8 cellular contexts compared by ENCODE assay signal in genomic region chr3:52537165-52537635, GRCh38. TPM values are rescaled to one million over a fixed set of nuclear protein-coding genes. Genes with fewer than 3 reads are reported as not detected.
DNase-seq lines count a peak whose midpoint lies in the region; ATAC-seq, FAIRE-seq and TF ChIP-seq lines count a peak whose summit lies in the region.

No MANE protein-coding gene starts in this region.

- peaks cover 75% of the 10 kb centered on the region for H3K79me2 ChIP-seq in hepatocyte

- FAIRE-seq in small intestine (lab: Jason Lieb, UNC) = no peak

- peaks cover 60% of the 10 kb centered on the region for H3K4me1 Mint-ChIP-seq in HFFc6 (ENCODE audit: low read depth)
- peaks cover 28% of the 10 kb centered on the region for H3K4me1 Mint-ChIP-seq in activated T-helper 17 cell treated with anti-CD3 and anti-CD28 coated beads, Interleukin-2, amount 50 U/mL, for 72 hours

- ATAC-seq in activated T-helper 17 cell treated with anti-CD3 and anti-CD28 coated beads, Interleukin-2, amount 50 U/mL, for 72 hours (replicated peaks) = no peak
- ATAC-seq in HG03175 (IDR thresholded peaks at IDR 0.05; ENCODE audit: unreplicated experiment) = no peak
- ATAC-seq in GM21526 (IDR thresholded peaks at IDR 0.05; ENCODE audit: low FRiP score, unreplicated experiment) = no peak

- WGBS in hepatocyte (ENCODE audit: low lambda C conversion rate, missing lambda C conversion rate) = 9% methylated on average over 6 of the region's 6 CpGs
- WGBS in small intestine, 3 donors = 1 to 4% (median 2%) methylated on average over 6 of the region's 6 CpGs

- TF ChIP-seq CTCF in HFFc6 (IDR thresholded peaks at IDR 0.05) (no peak), hepatocyte (IDR thresholded peaks at IDR 0.05; ENCODE audit: poor library complexity) (no peak)

- peak overlapping the region; percentile 100 for H3K4me3 Mint-ChIP-seq in HFFc6
- peak overlapping the region; percentile 88 for H3K4me3 Mint-ChIP-seq in activated T-helper 17 cell treated with anti-CD3 and anti-CD28 coated beads, Interleukin-2, amount 50 U/mL, for 72 hours

- H3K36me3 Mint-ChIP-seq in HFFc6 (ENCODE audit: low read depth) = peaks cover 37% of the 10 kb centered on the region
- peaks cover 53% of the 10 kb centered on the region for H3K36me3 Mint-ChIP-seq in activated T-helper 17 cell treated with anti-CD3 and anti-CD28 coated beads, Interleukin-2, amount 50 U/mL, for 72 hours (ENCODE audit: low read depth)

- H2AFZ ChIP-seq in hepatocyte = peak overlapping the region; percentile 42

- H3K9me3 Mint-ChIP-seq in HFFc6 = no peaks in the 10 kb centered on the region
- H3K9me3 Mint-ChIP-seq in activated T-helper 17 cell treated with anti-CD3 and anti-CD28 coated beads, Interleukin-2, amount 50 U/mL, for 72 hours = no peaks in the 10 kb centered on the region

- H4K20me1 ChIP-seq in hepatocyte (ENCODE audit: insufficient read depth, poor library complexity, severe bottlenecking) = peaks cover 22% of the 10 kb centered on the region

- H3K27ac Mint-ChIP-seq in HFFc6 = peak overlapping the region; percentile 99
- peak overlapping the region; percentile 99 for H3K27ac Mint-ChIP-seq in activated T-helper 17 cell treated with anti-CD3 and anti-CD28 coated beads, Interleukin-2, amount 50 U/mL, for 72 hours

- no peaks in the 10 kb centered on the region for H3K9me2 ChIP-seq in hepatocyte (replicated peaks; ENCODE audit: insufficient read depth)

- H3K4me2 ChIP-seq in hepatocyte = peak overlapping the region; percentile 94

- H3K4me1 ChIP-seq in hepatocyte (ENCODE audit: insufficient read depth) (peaks cover 37% of the 10 kb centered on the region), small intestine (ENCODE audit: control insufficient read depth in 2 of 2, insufficient read depth in 1 of 2, low read depth in 1 of 2, low read length in 1 of 2) (peaks cover 5 to 13% of the 10 kb centered on the region in 2 donors)

- peaks cover 7% of the 10 kb centered on the region for H3K27me3 Mint-ChIP-seq in HFFc6 (ENCODE audit: insufficient read depth)
- no peaks in the 10 kb centered on the region for H3K27me3 Mint-ChIP-seq in activated T-helper 17 cell treated with anti-CD3 and anti-CD28 coated beads, Interleukin-2, amount 50 U/mL, for 72 hours

- H3K27ac ChIP-seq in hepatocyte (peak overlapping the region; percentile 85), small intestine (ENCODE audit: low read depth in 1 of 2, low read length in 1 of 2) (peak overlapping the region; percentile 64 to 87)

- no peaks in the 10 kb centered on the region for H3K36me3 ChIP-seq in hepatocyte (replicated peaks; ENCODE audit: insufficient read depth, low read depth)
- no peaks in the 10 kb centered on the region for H3K36me3 ChIP-seq in small intestine (ENCODE audit: control insufficient read depth in 2 of 2, insufficient read depth in 2 of 2, low read length in 2 of 2)

- H3K9me3 ChIP-seq in hepatocyte (ENCODE audit: low read depth) (no peaks in the 10 kb centered on the region), small intestine (ENCODE audit: control insufficient read depth, low read depth) (no peaks in the 10 kb centered on the region)

- H3K27me3 ChIP-seq in hepatocyte = no peaks in the 10 kb centered on the region
- no peaks in the 10 kb centered on the region for H3K27me3 ChIP-seq in small intestine (ENCODE audit: control insufficient read depth in 2 of 2, insufficient read depth in 2 of 2, low read length in 2 of 2)

- H3K4me3 ChIP-seq in hepatocyte (peak overlapping the region; percentile 44), small intestine (ENCODE audit: low read depth in 1 of 2, low read length in 2 of 2) (peak overlapping the region; percentile 49 to 68)

- DNase-seq in HFFc6 (no peak), hepatocyte (ENCODE audit: low spot score) (no peak), small intestine (no peak), ureter (ENCODE audit: low spot score) (no peak), amniotic stem cell (lab: John Stamatoyannopoulos, UW) (no peak)

RNA-seq across cellular contexts. Expression of gene UQCC5, which starts 0.8 kb away (rescaled TPM):
- 10 to 100 TPM; 22.2 to 38.4 (median 28.3) TPM for total RNA-seq in HFFc6 (2021; fragmentation: NEBNext Ultra II Directional; extraction: Animal tissue kit (Norgen Biotek cat#: 25700))
- total RNA-seq in activated T-helper 17 cell treated with anti-CD3 and anti-CD28 coated beads, Interleukin-2, amount 50 U/mL, for 72 hours = 10 to 100 TPM in 1 of 2 donors, 1 to 10 TPM in 1; 7.9 to 12.0 TPM
- total RNA-seq in hepatocyte (0.12 and 0.83 TPM in 2 replicates), ureter (27.2 TPM)
- polyA plus RNA-seq in hepatocyte (51.7 and 59.4 TPM in 2 replicates), small intestine (10 to 100 TPM in 2 of 3 donors, 1 to 10 TPM in 1; 8.9 to 38.9 (median 21.0) TPM)

RNA-seq across cellular contexts. Expression of gene NT5DC2, which starts 3.5 kb away (rescaled TPM):
- total RNA-seq in HFFc6 (2021; fragmentation: NEBNext Ultra II Directional; extraction: Animal tissue kit (Norgen Biotek cat#: 25700)) = 100 to 1,000 TPM; 156 to 198 (median 183) TPM
- total RNA-seq in activated T-helper 17 cell treated with anti-CD3 and anti-CD28 coated beads, Interleukin-2, amount 50 U/mL, for 72 hours = 10 to 100 TPM; 23.3 to 54.7 TPM
- 167 and 172 TPM in 2 replicates for total RNA-seq in hepatocyte
- 166 and 177 TPM in 2 replicates for polyA plus RNA-seq in hepatocyte
- polyA plus RNA-seq in small intestine = 10 to 100 TPM in 2 of 3 donors, 1 to 10 TPM in 1; 4.9 to 35.9 (median 11.6) TPM
- total RNA-seq in ureter = 54.9 TPM

RNA-seq across cellular contexts. Expression of gene STAB1, which starts 42.1 kb away (rescaled TPM):
- not detected for total RNA-seq in HFFc6 (2021; fragmentation: NEBNext Ultra II Directional; extraction: Animal tissue kit (Norgen Biotek cat#: 25700))
- total RNA-seq in activated T-helper 17 cell treated with anti-CD3 and anti-CD28 coated beads, Interleukin-2, amount 50 U/mL, for 72 hours = under 1 TPM; 0.19 to 0.26 TPM
- total RNA-seq in hepatocyte = 4.0 and 4.6 TPM in 2 replicates
- polyA plus RNA-seq in hepatocyte = 3.0 and 4.0 TPM in 2 replicates
- polyA plus RNA-seq in small intestine = 10 to 100 TPM in 1 of 3 donors, 1 to 10 TPM in 2; 2.0 to 72.1 (median 9.5) TPM
- total RNA-seq in ureter = 191 TPM

Comparison
In these comparisons a context has a peak if more than half of its experiments do, and no peak if none do; other contexts are left out.
1. RNA of gene STAB1, which starts 42.1 kb away (total RNA-seq): 191 TPM in ureter (single experiment); 4.0 to 4.6 TPM in hepatocyte, 0.19 to 0.26 TPM in activated T-helper 17 cell treated with anti-CD3 and anti-CD28 coated beads, Interleukin-2, amount 50 U/mL, for 72 hours and not detected in HFFc6; every median in the first group is over 10 times any median in the second.